18 cellular contexts compared by ENCODE assay signal in the genomic region with DNA sequence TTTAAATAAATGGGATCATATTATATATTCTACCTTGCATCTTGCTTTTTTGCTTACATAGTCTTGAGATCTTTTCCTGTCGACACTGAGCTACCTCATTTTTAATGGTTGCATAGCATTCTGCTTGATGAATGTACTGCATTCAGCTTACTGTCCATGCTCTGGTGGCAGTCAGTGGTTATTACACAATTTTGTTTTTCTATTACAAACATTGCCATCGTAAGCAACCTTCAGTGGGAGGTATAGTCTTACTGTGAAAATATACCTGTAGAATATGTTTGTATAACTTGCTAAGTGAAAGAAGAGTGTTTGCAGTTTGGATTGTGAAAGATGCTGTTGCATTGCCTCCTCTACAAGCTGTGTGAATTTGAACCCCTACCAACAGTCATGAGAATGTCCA. TPM values are rescaled to one million over a fixed set of nuclear protein-coding genes. Genes with fewer than 3 reads are reported as not detected.
DNase-seq lines count a peak whose midpoint lies in the region; ATAC-seq, FAIRE-seq and TF ChIP-seq lines count a peak whose summit lies in the region.
"Had no signal": no experiment of that assay in that cellular context is flagged by ENCODE, and none has a peak within 500 bp of the region (broad histone marks: within the 10 kb centered on the region; RNA-seq: fewer than 3 reads in every experiment).

No MANE protein-coding gene starts in this region.

- H3K9me2 ChIP-seq in MM.1S (replicated peaks; ENCODE audit: insufficient read depth, low read length) = no peaks in the 10 kb centered on the region

- POLR2A ChIA-PET in K562 (lab: Yijun Ruan, JAX) (interaction anchor here (0.7 to 1.3 kb wide), 3 partner anchors 13 to 42 kb away, joined by 3 to 5 read pairs (median 4); no protein-coding TSS in a partner anchor), RWPE1 (lab: Yijun Ruan, JAX; ENCODE audit: low non-redundant PET) (no interaction called here)

- H4K5ac ChIP-seq in mesendoderm (ENCODE audit: low read length) = no peak overlapping the region

- H2AFZ ChIP-seq in MM.1S (ENCODE audit: low read length) (no peak overlapping the region), K562 (ENCODE audit: low read depth, low read length) (no peak overlapping the region)
- H2AFZ ChIP-seq: GM23338 had no signal

- H3K27ac Mint-ChIP-seq in nephron progenitor cell = no peak overlapping the region
- H3K27ac Mint-ChIP-seq: activated naive CD4-positive, alpha-beta T cell treated with anti-CD3 and anti-CD28 coated beads for 36 hours; dendritic cell treated with granulocyte-macrophage colony-stimulating factor and Interleukin-4, amounts not matched to agents 40 ng/mL and 50 ng/mL, for 4 days; GM23338 had no signal

- in situ Hi-C loops in K562 (cut with MboI) = no loop called here

- H3K23ac ChIP-seq in mesendoderm (ENCODE audit: low read length) = no peak overlapping the region

- CTCF ChIA-PET in K562 (lab: Yijun Ruan, JAX; ENCODE audit: low intra/inter-chr PET ratio) = no interaction called here
- CTCF ChIA-PET in RWPE1 (lab: Yijun Ruan, JAX) = interaction anchor here (1.5 kb wide), 1 partner anchor 13 kb away, joined by 5 read pairs; no protein-coding TSS in a partner anchor

- no peak overlapping the region for H3K4ac ChIP-seq in mesendoderm (ENCODE audit: low read depth, low read length)

- intact Hi-C loops in K562 (cut with micrococcal nuclease) = no loop called here

- no peak overlapping the region for H2AK5ac ChIP-seq in mesendoderm (ENCODE audit: low read length)

- H2BK120ac ChIP-seq in mesendoderm (ENCODE audit: low read depth, low read length) = no peak overlapping the region

- H4K8ac ChIP-seq in mesendoderm (ENCODE audit: low read depth, low read length) = no peak overlapping the region

- no peak for TF ChIP-seq RAD21 in K562 (CRISPR knock-in tag; conservative IDR thresholded peaks at IDR 0.05 in 1 of 2, IDR thresholded peaks at IDR 0.05 in 1 of 2)

- H3K79me1 ChIP-seq in mesendoderm (ENCODE audit: low read length) = no peaks in the 10 kb centered on the region

- H3K9me3 Mint-ChIP-seq in nephron progenitor cell = peaks cover 17% of the 10 kb centered on the region
- H3K9me3 Mint-ChIP-seq: activated naive CD4-positive, alpha-beta T cell treated with anti-CD3 and anti-CD28 coated beads for 36 hours; dendritic cell treated with granulocyte-macrophage colony-stimulating factor and Interleukin-4, amounts not matched to agents 40 ng/mL and 50 ng/mL, for 4 days had no signal

- H2BK15ac ChIP-seq in mesendoderm (replicated peaks; ENCODE audit: low read depth) = no peak overlapping the region

- ATAC-seq in K562 = peak; percentile 64
- ATAC-seq: gastrocnemius medialis, GM23338, mucosa of descending colon had no signal

- no peak overlapping the region for H2BK5ac ChIP-seq in mesendoderm (ENCODE audit: low read length)

- no peaks in the 10 kb centered on the region for H3K9me3 ChIP-seq in MM.1S (replicated peaks; ENCODE audit: insufficient read depth, low read length)
- no peaks in the 10 kb centered on the region for H3K9me3 ChIP-seq in K562 (replicated peaks; ENCODE audit: control insufficient read depth, insufficient read depth, low read depth, low read length)
- H3K9me3 ChIP-seq in WERI-Rb-1 (ENCODE audit: severe bottlenecking) = no peaks in the 10 kb centered on the region
- H3K9me3 ChIP-seq: gastrocnemius medialis, mucosa of descending colon, pancreas had no signal

- peak; percentile 63 for FAIRE-seq in K562 (lab: Jason Lieb, UNC)
- FAIRE-seq: islet of Langerhans, pancreas had no signal

- H3K4me1 Mint-ChIP-seq in nephron progenitor cell = no peaks in the 10 kb centered on the region

- no peaks in the 10 kb centered on the region for H3F3A ChIP-seq in MM.1S (ENCODE audit: insufficient read depth, low read length)

- no peaks in the 10 kb centered on the region for H3K79me2 ChIP-seq in MM.1S (ENCODE audit: low read length)
- H3K79me2 ChIP-seq in K562 (ENCODE audit: control insufficient read depth, insufficient read depth, low read length) = no peaks in the 10 kb centered on the region
- H3K79me2 ChIP-seq in mesendoderm (ENCODE audit: control insufficient read depth, insufficient read depth, low read length) = no peaks in the 10 kb centered on the region

- H3K9ac ChIP-seq in MM.1S (ENCODE audit: low read length) = no peak overlapping the region
- H3K9ac ChIP-seq in K562 (ENCODE audit: insufficient read depth in 1 of 2, low read depth in 2 of 2, low read length in 2 of 2) = no peak overlapping the region
- H3K9ac ChIP-seq in mesendoderm (ENCODE audit: low read length) = no peak overlapping the region

- no peaks in the 10 kb centered on the region for H3K4me1 ChIP-seq in MM.1S (ENCODE audit: low read length)
- peaks cover 8 to 11% of the 10 kb centered on the region in 2 experiments; a peak in 3 of 5 replicates for H3K4me1 ChIP-seq in K562 (replicated peaks in 1 of 2; ENCODE audit: control insufficient read depth in 2 of 2, insufficient read depth in 2 of 2, low read length in 2 of 2)
- no peaks in the 10 kb centered on the region for H3K4me1 ChIP-seq in mesendoderm (ENCODE audit: control insufficient read depth, low read depth, low read length)
- H3K4me1 ChIP-seq: gastrocnemius medialis, pancreas had no signal

- H3K36me3 ChIP-seq in MM.1S (replicated peaks; ENCODE audit: insufficient read depth, low read length) = peaks cover 36% of the 10 kb centered on the region; the same call in 1 of the 2 replicates
- H3K36me3 ChIP-seq in K562 (ENCODE audit: control insufficient read depth, insufficient read depth, low read length) = peaks cover 52% of the 10 kb centered on the region
- peaks cover 67% of the 10 kb centered on the region for H3K36me3 ChIP-seq in WERI-Rb-1
- H3K36me3 ChIP-seq in mesendoderm (ENCODE audit: control insufficient read depth, insufficient read depth, low read length) = peaks cover 2% of the 10 kb centered on the region

- H3K27ac ChIP-seq in MM.1S (ENCODE audit: low read length) (no peak overlapping the region), K562 (ENCODE audit: extremely low read depth, low read depth, low read length) (no peak overlapping the region), WERI-Rb-1 (no peak overlapping the region), RWPE1 (no peak overlapping the region), mesendoderm (ENCODE audit: low read depth, low read length) (no peak overlapping the region)
- H3K27ac ChIP-seq: gastrocnemius medialis, pancreas had no signal

- H4K20me1 ChIP-seq in MM.1S (ENCODE audit: insufficient read depth, low read length) (no peaks in the 10 kb centered on the region), K562 (replicated peaks; ENCODE audit: control insufficient read depth, insufficient read depth, low read length) (no peaks in the 10 kb centered on the region)

- no peaks in the 10 kb centered on the region for H3K27me3 Mint-ChIP-seq in nephron progenitor cell (ENCODE audit: low read depth, poor library complexity)
- H3K27me3 Mint-ChIP-seq: dendritic cell treated with granulocyte-macrophage colony-stimulating factor and Interleukin-4, amounts not matched to agents 40 ng/mL and 50 ng/mL, for 4 days had no signal

- no TSS peak for BruUV-seq in K562 (replicated peaks; lab: Mats Ljungman, UMichigan)

- no peak overlapping the region for H3K4me3 Mint-ChIP-seq in nephron progenitor cell
- H3K4me3 Mint-ChIP-seq: activated naive CD4-positive, alpha-beta T cell treated with anti-CD3 and anti-CD28 coated beads for 36 hours; dendritic cell treated with granulocyte-macrophage colony-stimulating factor and Interleukin-4, amounts not matched to agents 40 ng/mL and 50 ng/mL, for 4 days; GM23338 had no signal

- DNase-seq in SIG-M5 treated with dmso at 0.1 percent for 504 hours (lab: John Stamatoyannopoulos, UW; ENCODE audit: unreplicated experiment) (peak; percentile 17), SIG-M5 (lab: John Stamatoyannopoulos, UW) (no peak), MM.1S (no peak), K562 (ENCODE audit: extremely low read depth in 1 of 4, low spot score in 3 of 4) (peak in 1 of 4 experiments; percentile 26), nephron progenitor cell (no peak), WERI-Rb-1 (no peak), RWPE1 (ENCODE audit: low spot score) (no peak), mesendoderm (no peak)
- DNase-seq: activated naive CD4-positive, alpha-beta T cell treated with anti-CD3 and anti-CD28 coated beads for 36 hours; gastrocnemius medialis; mucosa of descending colon; NCI-H1105; NCI-H446 treated with DMSO at 0.1 percent for 48 hours; pancreas had no signal

- 97% methylated on average over 2 of the region's 2 CpGs for WGBS in K562 (ENCODE audit: insufficient coverage, low coverage, missing lambda C conversion rate)
- no CpG with 5 or more reads among the region's 2 CpGs for WGBS in mesendoderm (ENCODE audit: extremely low coverage, insufficient coverage, low lambda C conversion rate)

- H3K4me2 ChIP-seq in MM.1S (ENCODE audit: low read depth, low read length) = no peak overlapping the region
- H3K4me2 ChIP-seq in K562 (ENCODE audit: insufficient read depth, low read length) = no peak overlapping the region
- H3K4me2 ChIP-seq in mesendoderm (ENCODE audit: low read length) = no peak overlapping the region
- H3K4me2 ChIP-seq: GM23338 had no signal

- peaks cover 81% of the 10 kb centered on the region for H3K36me3 Mint-ChIP-seq in nephron progenitor cell (ENCODE audit: low read depth)

- H3K4me3 ChIP-seq in MM.1S (ENCODE audit: low read length) (no peak overlapping the region), K562 (no peak overlapping the region), WERI-Rb-1 (ENCODE audit: low read depth, low read length) (no peak overlapping the region), mesendoderm (ENCODE audit: low read length) (no peak overlapping the region)
- H3K4me3 ChIP-seq: gastrocnemius medialis, GM23338, mucosa of descending colon, pancreas had no signal

- H3K9me1 ChIP-seq in K562 (ENCODE audit: control insufficient read depth, insufficient read depth, low read length) = no peaks in the 10 kb centered on the region

- no peak overlapping the region for H3K56ac ChIP-seq in mesendoderm (ENCODE audit: low read length)

- no peak for TF ChIP-seq POLR2A in K562 (conservative IDR thresholded peaks at IDR 0.05)

- no peak overlapping the region for H3K18ac ChIP-seq in mesendoderm (ENCODE audit: low read length)

- TF ChIP-seq EP300 in K562 (IDR thresholded peaks at IDR 0.05; ENCODE audit: low read length) = no peak

- H3K27me3 ChIP-seq in MM.1S (replicated peaks; ENCODE audit: insufficient read depth, low read length) (no peaks in the 10 kb centered on the region), K562 (ENCODE audit: control insufficient read depth in 2 of 2, insufficient read depth in 2 of 2, low read length in 2 of 2) (no peaks in the 10 kb centered on the region), WERI-Rb-1 (ENCODE audit: insufficient read depth, low read depth, severe bottlenecking) (no peaks in the 10 kb centered on the region), mesendoderm (ENCODE audit: insufficient read depth, low read length, poor library complexity) (no peaks in the 10 kb centered on the region)
- H3K27me3 ChIP-seq: gastrocnemius medialis, pancreas had no signal

- TF ChIP-seq CTCF in MM.1S (IDR thresholded peaks at IDR 0.05; ENCODE audit: low read length) = peak; percentile 17; the same call in 1 of the 2 replicates
- 0 out of 6 replicates have a peak, but pooled peaks have one; percentile 5 to 19 (median 5) for TF ChIP-seq CTCF in K562 (IDR thresholded peaks at IDR 0.05 in 2 of 3, conservative IDR thresholded peaks at IDR 0.05 in 1 of 3; ENCODE audit: insufficient read depth in 2 of 3, low read depth in 1 of 3, low read length in 3 of 3)
- peak; percentile 18 for TF ChIP-seq CTCF in nephron progenitor cell (IDR thresholded peaks at IDR 0.05)
- no peak for TF ChIP-seq CTCF in WERI-Rb-1 (IDR thresholded peaks at IDR 0.05; ENCODE audit: low read depth, low read length)
- TF ChIP-seq CTCF in RWPE1 (conservative IDR thresholded peaks at IDR 0.05; ENCODE audit: low read depth) = no peak

RNA-seq across cellular contexts. Expression of a gene that starts 43.4 kb away (rescaled TPM):
- 61.1 and 177 TPM in 2 replicates for total RNA-seq in K562 (2011; cell fraction: chromatin; rRNA removed; ENCODE audit: low replicate concordance)
- total RNA-seq in K562 (2011; cell fraction: nucleolus; rRNA removed) = 35.9 and 45.9 TPM in 2 replicates
- total RNA-seq in K562 (2011; cell fraction: nucleoplasm; rRNA removed) = 96.0 and 123 TPM in 2 replicates
- total RNA-seq in K562 (2014; rRNA removed) (36.2 and 39.2 TPM in 2 replicates), K562 (2014; rRNA removed; fragmentation: Illumina TruSeq; extraction: Trizol) (55.3 and 61.6 TPM in 2 replicates), K562 (2015; rRNA removed; fragmentation: Illumina TruSeq; extraction: Trizol) (49.5 and 55.1 TPM in 2 replicates), K562 (2021) (54.6 and 58.6 TPM in 2 replicates)
- polyA plus RNA-seq in K562 (2011; rRNA removed) (102 and 127 TPM in 2 replicates), K562 (2014; fragmentation: Illumina TruSeq; extraction: Trizol) (55.7 and 65.0 TPM in 2 replicates), K562 (2014; fragmentation: Nextera tagmentation; extraction: Ambion mirVana) (10 to 100 TPM; 30.4 to 48.1 TPM), K562 (2014; rRNA removed) (57.3 and 62.5 TPM in 2 replicates)
- polyA plus RNA-seq in K562 (2011; cell fraction: cytosol; rRNA removed) = 17.1 and 32.1 TPM in 2 replicates
- polyA plus RNA-seq in K562 (2011; cell fraction: nucleus; rRNA removed) = 68.4 and 103 TPM in 2 replicates
- 42.2 and 77.4 TPM in 2 replicates for polyA plus RNA-seq in K562 (2012)
- 70.2 and 76.9 TPM in 2 replicates for polyA minus RNA-seq in K562 (2011; rRNA and poly(A)+ RNA removed)
- polyA minus RNA-seq in K562 (2011; cell fraction: cytosol; rRNA and poly(A)+ RNA removed) = 23.2 and 39.4 TPM in 2 replicates
- 42.1 and 99.7 TPM in 2 replicates for polyA minus RNA-seq in K562 (2011; cell fraction: nucleus; rRNA and poly(A)+ RNA removed)
- polyA plus RNA-seq in mesendoderm (2013, experiment 1 of 2) = 47.1 TPM
- 47.9 TPM for polyA plus RNA-seq in mesendoderm (2013, experiment 2 of 2)

RNA-seq across cellular contexts. Expression of a gene that starts 52.0 kb away (rescaled TPM):
- total RNA-seq in K562 (2011; cell fraction: chromatin; rRNA removed; ENCODE audit: low replicate concordance) = 0.05 and 0.18 TPM in 2 replicates
- 0.13 and 0.17 TPM in 2 replicates for total RNA-seq in K562 (2011; cell fraction: nucleolus; rRNA removed)
- total RNA-seq in K562 (2011; cell fraction: nucleoplasm; rRNA removed) = 0.07 TPM in 1 of 2 replicates, not detected in the other
- total RNA-seq in K562 (2014; rRNA removed) (not detected in 2 replicates), K562 (2014; rRNA removed; fragmentation: Illumina TruSeq; extraction: Trizol) (0.03 and 0.04 TPM in 2 replicates), K562 (2015; rRNA removed; fragmentation: Illumina TruSeq; extraction: Trizol) (0.04 TPM in 1 of 2 replicates, not detected in the other), K562 (2021) (0.04 TPM in 1 of 2 replicates, not detected in the other)
- polyA plus RNA-seq in K562 (2011; rRNA removed) (0.01 and 0.03 TPM in 2 replicates), K562 (2014; fragmentation: Illumina TruSeq; extraction: Trizol) (not detected in 2 replicates), K562 (2014; fragmentation: Nextera tagmentation; extraction: Ambion mirVana) (under 1 TPM in 1 of 2 experiments, not detected in 1; 0.01 TPM), K562 (2014; rRNA removed) (0.03 TPM in 1 of 2 replicates, not detected in the other)
- polyA plus RNA-seq in K562 (2011; cell fraction: cytosol; rRNA removed) = 0.01 TPM in 1 of 2 replicates, not detected in the other
- polyA plus RNA-seq in K562 (2011; cell fraction: nucleus; rRNA removed) = 0.04 and 0.06 TPM in 2 replicates
- polyA plus RNA-seq in K562 (2012) = 0.01 and 0.03 TPM in 2 replicates
- polyA minus RNA-seq in K562 (2011; rRNA and poly(A)+ RNA removed) = 0.06 and 0.07 TPM in 2 replicates
- not detected in 2 replicates for polyA minus RNA-seq in K562 (2011; cell fraction: cytosol; rRNA and poly(A)+ RNA removed)
- polyA minus RNA-seq in K562 (2011; cell fraction: nucleus; rRNA and poly(A)+ RNA removed) = 0.11 and 0.13 TPM in 2 replicates
- polyA plus RNA-seq in mesendoderm (2013, experiment 1 of 2) = 0.03 TPM
- polyA plus RNA-seq in mesendoderm (2013, experiment 2 of 2) = 0.06 TPM
- total RNA-seq: GM23338, urinary bladder had no signal
- polyA plus RNA-seq: GM23338, urinary bladder had no signal

Comparison
In these comparisons a context has a peak if more than half of its experiments do, and no peak if none do; other contexts are left out.
1. CTCF ChIP-seq: peak in MM.1S (single experiment), K562 (3 of 3) and nephron progenitor cell (single experiment); none in WERI-Rb-1 (single experiment) and RWPE1 (single experiment).